ENCODE assay signal across 23 cellular contexts in genomic region chr17:1936766-1937165, GRCh38.
"Had no signal": no experiment of that assay in that cellular context is flagged by ENCODE, and none has a peak within 500 bp of the region (broad histone marks: within the 10 kb centered on the region; RNA-seq: fewer than 3 reads in every experiment).

No MANE protein-coding gene starts in this region.

- H3K27ac ChIP-seq: HL-60, KMS-11, SJSA1, SK-N-MC had no signal

- H3K9me3 ChIP-seq: SJSA1 had no signal

- H3K9me3 Mint-ChIP-seq: IgD-negative memory B cell had no signal

- H3K27ac Mint-ChIP-seq: IgD-negative memory B cell had no signal

- H3K9ac ChIP-seq: KMS-11 had no signal

- H3K36me3 Mint-ChIP-seq: IgD-negative memory B cell had no signal

- H3K4me2 ChIP-seq: KMS-11 had no signal

- H3K4me1 Mint-ChIP-seq: IgD-negative memory B cell had no signal

- H3K36me3 ChIP-seq: SJSA1 had no signal

- ATAC-seq: K562 had no signal

- DNase-seq: Kasumi-1, MM.1S, NCI-H1092 treated with DMSO at 0.1 percent for 48 hours, NCI-H1436, NCI-H187, NCI-H2029, NCI-H2081 treated with DMSO at 0.1 percent for 48 hours, NCI-H2171, NCI-H226, NCI-H446, NCI-H510A, NCI-H524 treated with DMSO at 0.1 percent for 48 hours, NCI-H69, NCI-H774, Right ventricle myocardium superior, RPMI8226, SIG-M5 had no signal

- H3K4me1 ChIP-seq: SJSA1 had no signal

- H3K4me3 ChIP-seq: K562, SJSA1, SK-N-MC had no signal

- H3K4me3 Mint-ChIP-seq: IgD-negative memory B cell had no signal
